ENCODE assay signal across 21 cellular contexts in the genomic region with DNA sequence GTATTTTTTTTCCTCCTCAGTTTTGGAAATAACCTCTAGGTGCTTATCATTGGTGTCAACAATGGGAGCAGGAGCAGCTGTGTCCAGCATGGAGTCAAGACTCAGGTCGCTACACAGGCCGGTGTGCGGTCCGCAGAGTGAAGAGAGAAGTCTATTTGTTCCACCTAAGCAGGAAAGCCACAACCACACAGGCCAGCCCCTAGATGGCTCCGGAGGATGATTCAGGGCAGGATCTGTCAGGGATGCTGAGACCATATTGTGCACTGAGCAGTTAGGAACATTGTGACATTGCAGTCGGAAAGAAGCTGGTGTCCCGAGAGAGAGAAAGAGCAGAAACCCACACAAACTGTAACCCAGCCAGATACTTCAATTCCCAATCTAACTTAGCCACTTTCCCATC.
DNase-seq lines count a peak whose midpoint lies in the region; ATAC-seq, FAIRE-seq and TF ChIP-seq lines count a peak whose summit lies in the region.
"Had no signal": no experiment of that assay in that cellular context is flagged by ENCODE, and none has a peak within 500 bp of the region (broad histone marks: within the 10 kb centered on the region; RNA-seq: fewer than 3 reads in every experiment).

No MANE protein-coding gene starts in this region.

- no peak overlapping the region for H2AFZ ChIP-seq in PC-3 (ENCODE audit: low read length)
- no peak overlapping the region for H2AFZ ChIP-seq in H9 (ENCODE audit: low read length)

- no peak overlapping the region for H2BK12ac ChIP-seq in H9 (ENCODE audit: insufficient read length, low read depth, low read length)

- no peak for FAIRE-seq in kidney (lab: Jason Lieb, UNC)
- FAIRE-seq: endothelial cell of umbilical vein, GM12892, islet of Langerhans had no signal

- no peak overlapping the region for H2BK5ac ChIP-seq in H9 (ENCODE audit: insufficient read length, low read length)

- no peak overlapping the region for H4K5ac ChIP-seq in H9 (ENCODE audit: insufficient read length, low read depth, low read length)

- H3K56ac ChIP-seq in H9 (ENCODE audit: insufficient read length, low read depth, low read length): no peak overlapping the region

- H3K4me1 Mint-ChIP-seq in H9: peaks cover 4 to 5% of the 10 kb centered on the region in 2 experiments
- H3K4me1 Mint-ChIP-seq: CD4-positive, CD25-positive, alpha-beta regulatory T cell; stimulated activated effector memory CD8-positive, alpha-beta T cell treated with anti-CD3 and anti-CD28 coated beads, Interleukin-12 subunit alpha, Interleukin-12 subunit beta, amount 100 ng/mL, for 72 hours had no signal

- H3K36me3 Mint-ChIP-seq in H9 (ENCODE audit: insufficient read depth in 1 of 3, low read depth in 3 of 3): no peaks in the 10 kb centered on the region
- H3K36me3 Mint-ChIP-seq: CD4-positive, CD25-positive, alpha-beta regulatory T cell; stimulated activated effector memory CD8-positive, alpha-beta T cell treated with anti-CD3 and anti-CD28 coated beads, Interleukin-12 subunit alpha, Interleukin-12 subunit beta, amount 100 ng/mL, for 72 hours had no signal

- H2AK5ac ChIP-seq in H9 (ENCODE audit: insufficient read length, low read length): no peak overlapping the region

- H3T11ph ChIP-seq in H9 (ENCODE audit: low read length): no peak overlapping the region

- H3K4me3 ChIP-seq in PC-3 (ENCODE audit: low read length) (no peak overlapping the region), epithelial cell of esophagus (ENCODE audit: low read length) (no peak overlapping the region), kidney (ENCODE audit: low read length in 2 of 2) (no peak overlapping the region)
- H3K4me3 ChIP-seq: colonic mucosa, smooth muscle cell, tibial nerve had no signal

- H3K4me2 ChIP-seq in PC-3 (ENCODE audit: low read length) (peak overlapping the region; percentile 39; the same call in 1 of the 2 replicates), H9 (ENCODE audit: insufficient read depth, insufficient read length, low read length) (no peak overlapping the region)
- H3K4me2 ChIP-seq: smooth muscle cell had no signal

- H3K27me3 ChIP-seq in PC-3 (ENCODE audit: low read length) (no peaks in the 10 kb centered on the region), H9 (ENCODE audit: insufficient read depth, low read length) (no peaks in the 10 kb centered on the region)
- H3K27me3 ChIP-seq: colonic mucosa, tibial nerve had no signal

- TF ChIP-seq CTCF in PC-3 (conservative IDR thresholded peaks at IDR 0.05; ENCODE audit: low read depth, low read length): peak; percentile 32; the same call in 1 of the 2 replicates
- peak; percentile 30 for TF ChIP-seq CTCF in epithelial cell of esophagus (IDR thresholded peaks at IDR 0.05; ENCODE audit: insufficient read depth, low read depth, low read length, missing control alignments)
- no peak for TF ChIP-seq CTCF in H9 (conservative IDR thresholded peaks at IDR 0.05)
- TF ChIP-seq CTCF in kidney (IDR thresholded peaks at IDR 0.05; ENCODE audit: borderline replicate concordance, extremely low read depth, insufficient read depth): no peak

- H3K79me2 ChIP-seq in PC-3 (ENCODE audit: low read length): no peaks in the 10 kb centered on the region
- no peaks in the 10 kb centered on the region for H3K79me2 ChIP-seq in H9 (ENCODE audit: insufficient read depth, low read length)

- POLR2A ChIA-PET in PC-3 (lab: Charles Lee; ENCODE audit: unreplicated experiment): no interaction called here

- H3K4ac ChIP-seq in H9 (ENCODE audit: low read depth, low read length): no peak overlapping the region

- BruUV-seq in PC-3 (replicated peaks; lab: Mats Ljungman, UMichigan): no TSS peak

- H3K4me1 ChIP-seq in PC-3 (ENCODE audit: insufficient read depth, low read length) (peaks cover 6% of the 10 kb centered on the region; the same call in 1 of the 2 replicates), H9 (ENCODE audit: insufficient read depth, low read length) (no peaks in the 10 kb centered on the region; the same call in 1 of the 2 replicates), kidney (ENCODE audit: control insufficient read depth in 1 of 2, insufficient read depth in 1 of 2, low read depth in 1 of 2, low read length in 2 of 2) (no peaks in the 10 kb centered on the region)
- H3K4me1 ChIP-seq: colonic mucosa had no signal

- intact Hi-C loops in PC-3 (cut with micrococcal nuclease) (loop anchor here (2.0 to 5.0 kb wide), 2 partner anchors 39 to 214 kb away; no protein-coding TSS in a partner anchor), kidney (cut with DNase I) (no loop called here)

- H3K27me3 Mint-ChIP-seq in H9 (ENCODE audit: low read depth): no peaks in the 10 kb centered on the region

- H3K9me2 ChIP-seq in PC-3 (replicated peaks; ENCODE audit: low read length): no peaks in the 10 kb centered on the region

- H3K14ac ChIP-seq in H9 (ENCODE audit: insufficient read depth, low read length): no peak overlapping the region; the same call in 1 of the 2 replicates

- no peak overlapping the region for H2BK120ac ChIP-seq in H9 (ENCODE audit: low read depth, low read length, poor library complexity, severe bottlenecking)

- H3K27ac Mint-ChIP-seq in H9: no peak overlapping the region
- H3K27ac Mint-ChIP-seq: activated CD8-positive, alpha-beta T cell treated with anti-CD3 and anti-CD28 coated beads, Interleukin-2, amount 10 ng/mL, durations not matched to agents 7 days and 5 days; CD4-positive, CD25-positive, alpha-beta regulatory T cell; stimulated activated effector memory CD8-positive, alpha-beta T cell treated with anti-CD3 and anti-CD28 coated beads, Interleukin-12 subunit alpha, Interleukin-12 subunit beta, amount 100 ng/mL, for 72 hours had no signal

- CTCF ChIA-PET in PC-3 (lab: Charles Lee): interaction anchor here (1.1 to 1.2 kb wide), 2 partner anchors 49 to 137 kb away, joined by 5 to 12 read pairs; a partner anchor contains a TSS

- H3K18ac ChIP-seq in H9 (ENCODE audit: insufficient read length, low read depth, low read length): no peak overlapping the region

- H3K9me3 Mint-ChIP-seq in H9: no peaks in the 10 kb centered on the region
- H3K9me3 Mint-ChIP-seq: stimulated activated effector memory CD8-positive, alpha-beta T cell treated with anti-CD3 and anti-CD28 coated beads, Interleukin-12 subunit alpha, Interleukin-12 subunit beta, amount 100 ng/mL, for 72 hours had no signal

- H3K4me3 Mint-ChIP-seq in H9: no peak overlapping the region
- H3K4me3 Mint-ChIP-seq: activated CD8-positive, alpha-beta T cell treated with anti-CD3 and anti-CD28 coated beads, Interleukin-2, amount 10 ng/mL, durations not matched to agents 7 days and 5 days; CD4-positive, CD25-positive, alpha-beta regulatory T cell; stimulated activated effector memory CD8-positive, alpha-beta T cell treated with anti-CD3 and anti-CD28 coated beads, Interleukin-12 subunit alpha, Interleukin-12 subunit beta, amount 100 ng/mL, for 72 hours had no signal

- H3K23me2 ChIP-seq in H9 (ENCODE audit: insufficient read length, low read depth, low read length, poor library complexity, severe bottlenecking): no peaks in the 10 kb centered on the region

- no peak overlapping the region for H2BK15ac ChIP-seq in H9 (ENCODE audit: low read depth, low read length)

- no peak overlapping the region for H3K27ac ChIP-seq in PC-3 (ENCODE audit: low read length)
- H3K27ac ChIP-seq in H9 (ENCODE audit: insufficient read length, low read depth, low read length): no peak overlapping the region
- H3K27ac ChIP-seq in kidney (ENCODE audit: low read depth in 2 of 2, low read length in 2 of 2): no peak overlapping the region
- H3K27ac ChIP-seq: 22Rv1, colonic mucosa, tibial nerve had no signal

- no peak overlapping the region for H4K8ac ChIP-seq in H9 (replicated peaks; ENCODE audit: insufficient read length, low read depth, low read length)

- no peak overlapping the region for H4K91ac ChIP-seq in H9 (ENCODE audit: insufficient read length, low read depth, low read length)

- WGBS in H9 (ENCODE audit: extremely low coverage, insufficient read length, low lambda C conversion rate): no CpG with 5 or more reads among the region's 7 CpGs

- H3K9ac ChIP-seq in PC-3 (ENCODE audit: low read length) (no peak overlapping the region), H9 (ENCODE audit: extremely low read depth, insufficient read length, low read length) (no peak overlapping the region), kidney (ENCODE audit: low read length in 2 of 2) (no peak overlapping the region)

- H4K20me1 ChIP-seq in PC-3 (ENCODE audit: low read length) (no peaks in the 10 kb centered on the region), H9 (ENCODE audit: control insufficient read depth, insufficient read depth, insufficient read length) (no peaks in the 10 kb centered on the region)

- H2BK20ac ChIP-seq in H9 (ENCODE audit: low read depth, low read length, poor library complexity, severe bottlenecking): no peak overlapping the region

- DNase-seq in DMS53 (lab: John Stamatoyannopoulos, UW): peak; percentile 51
- no peak for DNase-seq in DMS53 treated with DMSO at 0.1 percent for 48 hours (lab: John Stamatoyannopoulos, UW; ENCODE audit: unreplicated experiment)
- peak; percentile 19 for DNase-seq in PC-3
- peak; percentile 21 for DNase-seq in epithelial cell of esophagus (ENCODE audit: low read depth)
- peak; percentile 49 for DNase-seq in pons (ENCODE audit: low spot score)
- no peak for DNase-seq in H9
- no peak for DNase-seq in kidney
- DNase-seq: activated CD8-positive, alpha-beta T cell treated with anti-CD3 and anti-CD28 coated beads, Interleukin-2, amount 10 ng/mL, durations not matched to agents 7 days and 5 days; CD4-positive, CD25-positive, alpha-beta regulatory T cell; colonic mucosa; KG1; midbrain; NCI-H446 had no signal

- H3K36me3 ChIP-seq in PC-3 (ENCODE audit: low read depth, low read length): no peaks in the 10 kb centered on the region
- H3K36me3 ChIP-seq in kidney (ENCODE audit: control insufficient read depth in 1 of 2, insufficient read depth in 2 of 2, low read length in 2 of 2): no peaks in the 10 kb centered on the region
- H3K36me3 ChIP-seq: colonic mucosa, tibial nerve had no signal

- ATAC-seq in PC-3 (peak; percentile 80), HG02981 (IDR thresholded peaks at IDR 0.05; ENCODE audit: unreplicated experiment) (no peak)
- ATAC-seq: activated CD8-positive, alpha-beta T cell treated with anti-CD3 and anti-CD28 coated beads, Interleukin-2, amount 10 ng/mL, durations not matched to agents 7 days and 5 days; stimulated activated effector memory CD8-positive, alpha-beta T cell treated with anti-CD3 and anti-CD28 coated beads, Interleukin-12 subunit alpha, Interleukin-12 subunit beta, amount 100 ng/mL, for 72 hours had no signal

- no peaks in the 10 kb centered on the region for H3K9me3 ChIP-seq in PC-3 (ENCODE audit: low read length)
- no peaks in the 10 kb centered on the region for H3K9me3 ChIP-seq in H9 (ENCODE audit: control insufficient read depth, low read depth, low read length)
- H3K9me3 ChIP-seq in kidney (ENCODE audit: control insufficient read depth in 1 of 2, low read length in 2 of 2): no peaks in the 10 kb centered on the region
- H3K9me3 ChIP-seq: colonic mucosa, tibial nerve had no signal

- H3F3A ChIP-seq in PC-3 (ENCODE audit: low read length, unreplicated experiment): no peaks in the 10 kb centered on the region

- no peaks in the 10 kb centered on the region for H3K79me1 ChIP-seq in H9 (ENCODE audit: insufficient read depth, low read depth, low read length, poor library complexity, severe bottlenecking)

- no peak overlapping the region for H3K23ac ChIP-seq in H9 (ENCODE audit: insufficient read length, low read depth, low read length)

Comparison
In these comparisons a context has a peak if more than half of its experiments do, and no peak if none do; other contexts are left out.
1. DNase-seq: peak in DMS53 (single experiment), PC-3 (single experiment), epithelial cell of esophagus (single experiment) and pons (single experiment); none in DMS53 treated with DMSO at 0.1 percent for 48 hours (single experiment), H9 (single experiment) and kidney (single experiment).
2. CTCF ChIP-seq: peak in PC-3 (single experiment) and epithelial cell of esophagus (single experiment); none in H9 (single experiment) and kidney (single experiment).